ENCODE assay signal across 1 cellular context in the genomic region with DNA sequence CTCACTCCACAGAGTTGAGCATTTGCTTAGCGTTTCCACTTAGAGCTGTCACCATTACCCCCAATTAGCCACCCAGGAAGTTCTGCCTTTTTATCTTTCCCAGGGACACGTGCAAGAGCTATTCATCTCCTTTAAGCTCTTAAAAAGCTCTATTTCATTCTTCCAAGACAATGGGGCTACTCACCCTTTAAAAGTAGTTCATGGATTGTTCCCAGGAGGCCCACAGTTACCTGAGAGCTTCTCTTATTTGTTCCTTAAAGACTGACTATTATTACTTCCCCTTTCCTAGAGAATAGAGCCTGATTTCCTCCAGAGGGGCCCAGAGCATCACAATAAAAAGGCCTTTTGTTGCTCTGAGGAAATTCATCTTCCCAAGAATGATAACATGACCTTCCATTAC.
TF ChIP-seq lines count a peak whose summit lies in the region.

No MANE protein-coding gene starts in this region.

TF ChIP-seq in H1, 55 proteins besides CTCF, POLR2A, EP300 and RAD21:
- no peak for TF ChIP-seq TAF1 (IDR thresholded peaks at IDR 0.05; ENCODE audit: low read depth, low read length)
- no peak for TF ChIP-seq ASH2L (IDR thresholded peaks at IDR 0.05; ENCODE audit: low read length)
- TF ChIP-seq BCL11A (IDR thresholded peaks at IDR 0.05; ENCODE audit: low read depth in 2 of 2, low read length in 2 of 2) = peak in 1 of 2 experiments; percentile 0
- peak; percentile 40 for TF ChIP-seq NANOG (IDR thresholded peaks at IDR 0.05; ENCODE audit: insufficient read depth, low read depth, low read length, poor library complexity, severe bottlenecking)
- TF ChIP-seq POU5F1 (IDR thresholded peaks at IDR 0.05; ENCODE audit: low read depth, low read length) = 0 out of 2 replicates have a peak, but pooled peaks have one; percentile 17
- 0 out of 4 replicates have a peak, but pooled peaks of 1 of the 2 experiments have one; percentile 38 for TF ChIP-seq HDAC2 (IDR thresholded peaks at IDR 0.05; ENCODE audit: borderline replicate concordance in 1 of 2, low read depth in 2 of 2, low read length in 2 of 2)
